Comparison of ENCODE assay signal across 1 cellular context in genomic region chr19:55083004-55083850, GRCh38.
TF ChIP-seq lines count a peak whose summit lies in the region.

No MANE protein-coding gene starts in this region.

TF ChIP-seq in HepG2, 621 proteins besides CTCF, POLR2A, EP300 and RAD21:
- TF ChIP-seq ZFP82 (CRISPR knock-in tag; IDR thresholded peaks at IDR 0.05; ENCODE audit: borderline replicate concordance) (no peak), ZNF616 (CRISPR knock-in tag; IDR thresholded peaks at IDR 0.05; ENCODE audit: low read depth) (no peak), HNRNPLL (IDR thresholded peaks at IDR 0.05; ENCODE audit: low read depth, low read length, poor library complexity, severe bottlenecking) (peak; percentile 48), NFAT5 (CRISPR knock-in tag; IDR thresholded peaks at IDR 0.05) (no peak), AGO2 (optimal IDR thresholded peaks at IDR 0.05; ENCODE audit: low read depth, low read length) (peak; percentile 23), ZNF512 (CRISPR knock-in tag; IDR thresholded peaks at IDR 0.05) (no peak), ZNF20 (CRISPR knock-in tag; IDR thresholded peaks at IDR 0.05) (no peak), DBP (CRISPR knock-in tag; IDR thresholded peaks at IDR 0.05; ENCODE audit: not compliant biosample characterization) (no peak), ZNF687 (CRISPR knock-in tag; IDR thresholded peaks at IDR 0.05) (0 out of 2 replicates have a peak, but pooled peaks have one; percentile 9), DMAP1 (CRISPR knock-in tag; IDR thresholded peaks at IDR 0.05) (no peak), NRL (CRISPR knock-in tag; IDR thresholded peaks at IDR 0.05; ENCODE audit: borderline replicate concordance) (no peak), KDM5B (CRISPR knock-in tag; IDR thresholded peaks at IDR 0.05; ENCODE audit: borderline replicate concordance) (no peak), AGO1 (IDR thresholded peaks at IDR 0.05; ENCODE audit: low read depth, low read length, poor library complexity, severe bottlenecking) (peak; percentile 28), E2F1 (CRISPR knock-in tag; IDR thresholded peaks at IDR 0.05) (no peak), ARID5B (CRISPR knock-in tag; IDR thresholded peaks at IDR 0.05) (no peak), ETV5 (CRISPR knock-in tag; IDR thresholded peaks at IDR 0.05; ENCODE audit: borderline replicate concordance) (no peak), ZNF781 (CRISPR knock-in tag; IDR thresholded peaks at IDR 0.05; ENCODE audit: borderline replicate concordance, not compliant biosample characterization) (no peak), ATAD3A (CRISPR knock-in tag; IDR thresholded peaks at IDR 0.05) (no peak), ZNF510 (CRISPR knock-in tag; IDR thresholded peaks at IDR 0.05; ENCODE audit: low read depth) (no peak), FLYWCH1 (CRISPR knock-in tag; IDR thresholded peaks at IDR 0.05) (no peak), HMGXB4 (CRISPR knock-in tag; IDR thresholded peaks at IDR 0.05; ENCODE audit: borderline replicate concordance in 1 of 2, low read depth in 1 of 2) (no peak), ZSCAN12 (CRISPR knock-in tag; IDR thresholded peaks at IDR 0.05) (no peak), CSRNP1 (CRISPR knock-in tag; IDR thresholded peaks at IDR 0.05) (no peak), FOXC1 (CRISPR knock-in tag; IDR thresholded peaks at IDR 0.05; ENCODE audit: borderline replicate concordance) (no peak)
TF ChIP-seq in HepG2: peak in this region for 4.
